Comparison of ENCODE assay signal across 25 cellular contexts in the genomic region with DNA sequence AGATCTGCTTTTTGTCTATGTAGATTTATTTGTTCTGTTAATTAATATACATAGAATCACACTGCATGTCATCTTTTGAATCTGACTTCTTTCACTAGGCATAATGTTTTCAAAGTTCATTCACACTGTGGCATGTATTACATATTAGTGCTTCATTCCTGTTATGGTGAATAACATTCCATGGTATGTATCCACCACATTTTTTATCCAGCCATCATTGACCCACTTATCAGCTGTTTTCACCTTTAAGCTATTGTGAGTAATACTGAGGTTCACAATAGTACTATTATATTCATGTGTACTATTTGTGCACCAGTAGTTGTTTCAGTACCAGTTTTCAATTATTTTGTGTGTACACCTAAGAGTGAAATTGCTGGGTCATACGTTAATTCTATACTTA.
"Had no signal": no experiment of that assay in that cellular context is flagged by ENCODE, and none has a peak within 500 bp of the region (broad histone marks: within the 10 kb centered on the region; RNA-seq: fewer than 3 reads in every experiment).

No MANE protein-coding gene starts in this region.

- H3K4me1 ChIP-seq: colonic mucosa, left ventricle myocardium inferior, lower lobe of right lung, neural progenitor cell, right atrium auricular region, sigmoid colon, suprapubic skin, thyroid gland, upper lobe of left lung, uterus had no signal

- H3K4me3 Mint-ChIP-seq: immature natural killer cell; natural killer cell treated with Interleukin-12 subunit alpha and Interleukin-12 subunit beta and Interleukin-15 and Interleukin-18, amount 100 ng/mL, for 72 hours; neural progenitor cell; stimulated activated effector memory CD8-positive, alpha-beta T cell treated with anti-CD3 and anti-CD28 coated beads, Interleukin-12 subunit alpha, Interleukin-12 subunit beta, amount 100 ng/mL, for 72 hours had no signal

- H3K27ac Mint-ChIP-seq: immature natural killer cell; natural killer cell treated with Interleukin-12 subunit alpha and Interleukin-12 subunit beta and Interleukin-15 and Interleukin-18, amount 100 ng/mL, for 72 hours; neural progenitor cell; stimulated activated effector memory CD8-positive, alpha-beta T cell treated with anti-CD3 and anti-CD28 coated beads, Interleukin-12 subunit alpha, Interleukin-12 subunit beta, amount 100 ng/mL, for 72 hours had no signal

- H3K36me3 ChIP-seq: colonic mucosa, left ventricle myocardium inferior, lower lobe of right lung, neural progenitor cell, ovary, right atrium auricular region, sigmoid colon, suprapubic skin, thyroid gland, upper lobe of left lung, uterus had no signal

- H3K27me3 Mint-ChIP-seq: natural killer cell treated with Interleukin-12 subunit alpha and Interleukin-12 subunit beta and Interleukin-15 and Interleukin-18, amount 100 ng/mL, for 72 hours had no signal

- H3K27me3 ChIP-seq: colonic mucosa, neural progenitor cell, ovary, right atrium auricular region, sigmoid colon, suprapubic skin, thyroid gland, upper lobe of left lung, uterus had no signal

- ATAC-seq: esophagus mucosa; left cardiac atrium; lower lobe of right lung; natural killer cell treated with Interleukin-12 subunit alpha and Interleukin-12 subunit beta and Interleukin-15 and Interleukin-18, amount 100 ng/mL, for 72 hours; stimulated activated effector memory CD8-positive, alpha-beta T cell treated with anti-CD3 and anti-CD28 coated beads, Interleukin-12 subunit alpha, Interleukin-12 subunit beta, amount 100 ng/mL, for 72 hours; stimulated activated naive CD8-positive, alpha-beta T cell treated with anti-CD3 and anti-CD28 coated beads, Interleukin-15, Interleukin-2, amounts not matched to agents 100 U/mL and 50 U/mL, for 24 hours had no signal

- H3K9me3 ChIP-seq: colonic mucosa, left ventricle myocardium inferior, lower lobe of right lung, ovary, right atrium auricular region, sigmoid colon, suprapubic skin, thyroid gland, upper lobe of left lung, uterus had no signal

- H3K4me3 ChIP-seq: colonic mucosa, left ventricle myocardium inferior, lower lobe of right lung, neural progenitor cell, ovary, right atrium auricular region, sigmoid colon, suprapubic skin, thyroid gland, upper lobe of left lung, uterus had no signal

- H3K27ac ChIP-seq: colonic mucosa, left ventricle myocardium inferior, lower lobe of right lung, neural progenitor cell, ovary, right atrium auricular region, sigmoid colon, suprapubic skin, thyroid gland, upper lobe of left lung, uterus had no signal

- H2AFZ ChIP-seq: neural progenitor cell had no signal

- DNase-seq: colonic mucosa; dermis blood vessel endothelial cell; immature natural killer cell; left cardiac atrium; left ventricle myocardium inferior; lower lobe of right lung; mesenchymal stem cell; midbrain; nucleus accumbens; ovary; sigmoid colon; small intestine; stimulated activated CD4-positive, alpha-beta T cell treated with anti-CD3 and anti-CD28 coated beads, Interleukin-12 subunit alpha, Interleukin-12 subunit beta, amount 100 ng/mL, for 4 hours; stimulated activated CD4-positive, alpha-beta T cell treated with anti-CD3 and anti-CD28 coated beads, Interleukin-2, amount 100 ng/mL, for 48 hours; stimulated activated CD8-positive, alpha-beta memory T cell treated with anti-CD3 and anti-CD28 coated beads, Interleukin-4, amount 100 ng/mL, for 48 hours; stimulated activated naive CD8-positive, alpha-beta T cell treated with anti-CD3 and anti-CD28 coated beads, Interleukin-15, Interleukin-2, amounts not matched to agents 100 U/mL and 50 U/mL, for 24 hours; thyroid gland; upper lobe of left lung; uterus had no signal

- H3K9me3 Mint-ChIP-seq: neural progenitor cell had no signal

- H3K36me3 Mint-ChIP-seq: immature natural killer cell; neural progenitor cell; stimulated activated effector memory CD8-positive, alpha-beta T cell treated with anti-CD3 and anti-CD28 coated beads, Interleukin-12 subunit alpha, Interleukin-12 subunit beta, amount 100 ng/mL, for 72 hours had no signal

- H3K4me2 ChIP-seq: neural progenitor cell had no signal

- H3K4me1 Mint-ChIP-seq: immature natural killer cell; stimulated activated effector memory CD8-positive, alpha-beta T cell treated with anti-CD3 and anti-CD28 coated beads, Interleukin-12 subunit alpha, Interleukin-12 subunit beta, amount 100 ng/mL, for 72 hours had no signal

- H3K9ac ChIP-seq: neural progenitor cell had no signal
